1 cellular context compared by ENCODE assay signal in the genomic region with DNA sequence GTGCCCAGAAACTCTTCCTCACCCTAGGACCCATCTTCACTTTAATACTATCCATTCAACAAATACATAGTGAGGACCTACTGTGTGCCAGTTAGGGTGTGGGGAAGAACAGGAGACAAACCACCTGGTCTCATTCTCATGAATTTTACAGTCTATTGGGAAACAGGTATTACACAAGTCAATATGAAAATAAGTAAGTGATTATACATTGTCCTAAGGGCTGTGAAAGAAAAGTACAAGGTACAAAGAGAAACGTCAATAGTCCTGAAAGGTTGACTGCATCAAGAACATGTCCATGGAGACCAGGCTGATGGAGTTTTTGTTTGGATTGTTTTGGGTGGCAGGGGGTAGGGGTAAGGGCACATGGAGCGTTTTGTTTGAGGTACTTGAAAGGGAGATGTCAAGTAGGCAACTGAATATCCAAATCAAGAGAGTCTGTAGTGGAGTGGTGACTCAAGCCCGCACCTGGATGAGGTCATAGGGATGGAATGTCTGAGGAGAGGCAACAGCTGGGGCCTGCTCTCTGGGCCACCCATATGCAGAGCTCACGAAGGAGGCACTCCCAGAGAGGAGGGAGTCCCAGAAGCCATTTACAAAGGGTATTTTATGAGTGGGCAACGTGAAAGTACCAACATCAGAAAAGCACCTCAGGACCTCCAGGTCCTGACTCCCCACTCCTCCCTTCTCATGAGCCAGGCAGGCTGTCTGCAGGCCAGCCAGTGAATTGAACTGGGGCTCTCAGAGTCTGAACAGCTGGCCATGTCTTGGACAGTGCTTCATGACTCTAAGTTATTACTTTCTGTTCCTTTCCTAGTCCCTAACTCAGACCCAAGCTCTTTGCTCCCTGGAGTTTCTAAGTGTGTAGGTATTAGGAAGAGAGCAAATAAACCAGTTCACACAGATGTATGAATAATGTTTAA.
TF ChIP-seq lines count a peak whose summit lies in the region.

No MANE protein-coding gene starts in this region.

TF ChIP-seq in HCT116, 20 proteins besides CTCF, POLR2A, EP300 and RAD21 (continued from another document):
- TF ChIP-seq, protein P1, sequence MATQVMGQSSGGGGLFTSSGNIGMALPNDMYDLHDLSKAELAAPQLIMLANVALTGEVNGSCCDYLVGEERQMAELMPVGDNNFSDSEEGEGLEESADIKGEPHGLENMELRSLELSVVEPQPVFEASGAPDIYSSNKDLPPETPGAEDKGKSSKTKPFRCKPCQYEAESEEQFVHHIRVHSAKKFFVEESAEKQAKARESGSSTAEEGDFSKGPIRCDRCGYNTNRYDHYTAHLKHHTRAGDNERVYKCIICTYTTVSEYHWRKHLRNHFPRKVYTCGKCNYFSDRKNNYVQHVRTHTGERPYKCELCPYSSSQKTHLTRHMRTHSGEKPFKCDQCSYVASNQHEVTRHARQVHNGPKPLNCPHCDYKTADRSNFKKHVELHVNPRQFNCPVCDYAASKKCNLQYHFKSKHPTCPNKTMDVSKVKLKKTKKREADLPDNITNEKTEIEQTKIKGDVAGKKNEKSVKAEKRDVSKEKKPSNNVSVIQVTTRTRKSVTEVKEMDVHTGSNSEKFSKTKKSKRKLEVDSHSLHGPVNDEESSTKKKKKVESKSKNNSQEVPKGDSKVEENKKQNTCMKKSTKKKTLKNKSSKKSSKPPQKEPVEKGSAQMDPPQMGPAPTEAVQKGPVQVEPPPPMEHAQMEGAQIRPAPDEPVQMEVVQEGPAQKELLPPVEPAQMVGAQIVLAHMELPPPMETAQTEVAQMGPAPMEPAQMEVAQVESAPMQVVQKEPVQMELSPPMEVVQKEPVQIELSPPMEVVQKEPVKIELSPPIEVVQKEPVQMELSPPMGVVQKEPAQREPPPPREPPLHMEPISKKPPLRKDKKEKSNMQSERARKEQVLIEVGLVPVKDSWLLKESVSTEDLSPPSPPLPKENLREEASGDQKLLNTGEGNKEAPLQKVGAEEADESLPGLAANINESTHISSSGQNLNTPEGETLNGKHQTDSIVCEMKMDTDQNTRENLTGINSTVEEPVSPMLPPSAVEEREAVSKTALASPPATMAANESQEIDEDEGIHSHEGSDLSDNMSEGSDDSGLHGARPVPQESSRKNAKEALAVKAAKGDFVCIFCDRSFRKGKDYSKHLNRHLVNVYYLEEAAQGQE (IDR thresholded peaks at IDR 0.05; ENCODE audit: low read depth), result no peak
- peak; percentile 61 for TF ChIP-seq TCF7L2 (IDR thresholded peaks at IDR 0.05; ENCODE audit: borderline replicate concordance, extremely low read depth, insufficient read depth, insufficient read length)
- peak; percentile 63 for TF ChIP-seq POLR2AphosphoS5 (IDR thresholded peaks at IDR 0.05; ENCODE audit: low read depth, low read length)
- TF ChIP-seq SP1 (IDR thresholded peaks at IDR 0.05; ENCODE audit: low read depth), result peak; percentile 52
- TF ChIP-seq, protein P2, sequence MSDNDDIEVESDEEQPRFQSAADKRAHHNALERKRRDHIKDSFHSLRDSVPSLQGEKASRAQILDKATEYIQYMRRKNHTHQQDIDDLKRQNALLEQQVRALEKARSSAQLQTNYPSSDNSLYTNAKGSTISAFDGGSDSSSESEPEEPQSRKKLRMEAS (IDR thresholded peaks at IDR 0.05), result peak; percentile 72
- TF ChIP-seq CBX3 (IDR thresholded peaks at IDR 0.05; ENCODE audit: low read depth), result peak; percentile 55
- TF ChIP-seq SRF (IDR thresholded peaks at IDR 0.05; ENCODE audit: low read depth), result no peak
- no peak for TF ChIP-seq EZH2phosphoT487 (IDR thresholded peaks at IDR 0.05; ENCODE audit: borderline replicate concordance)
- TF ChIP-seq JUND (IDR thresholded peaks at IDR 0.05), result peak; percentile 90
- no peak for TF ChIP-seq YY1 (IDR thresholded peaks at IDR 0.05; ENCODE audit: extremely low read depth, insufficient replicate concordance, low read depth, low read length)
- no peak for TF ChIP-seq ELF1 (IDR thresholded peaks at IDR 0.05; ENCODE audit: borderline replicate concordance, low read depth)
- TF ChIP-seq SIN3A (IDR thresholded peaks at IDR 0.05; ENCODE audit: low read depth), result no peak
